ENCODE assay signal across 15 cellular contexts in genomic region chr21:31299291-31300147, GRCh38. TPM values are rescaled to one million over a fixed set of nuclear protein-coding genes. Genes with fewer than 3 reads are reported as not detected.
DNase-seq lines count a peak whose midpoint lies in the region; ATAC-seq and TF ChIP-seq lines count a peak whose summit lies in the region.
"Had no signal": no experiment of that assay in that cellular context is flagged by ENCODE, and none has a peak within 500 bp of the region (broad histone marks: within the 10 kb centered on the region; RNA-seq: fewer than 3 reads in every experiment).

No MANE protein-coding gene starts in this region.

- H3K9me3 ChIP-seq in AG04450 (ENCODE audit: control insufficient read depth, insufficient read depth, low read length), result peaks cover 4% of the 10 kb centered on the region; the same call in 1 of the 2 replicates
- H3K9me3 ChIP-seq: neutrophil, tibial nerve had no signal

- CTCF ChIA-PET in AG04450 (lab: Charles Lee), result no interaction called here

- POLR2A ChIA-PET in AG04450 (lab: Yijun Ruan, JAX), result no interaction called here

- H3K27me3 ChIP-seq in AG04450 (ENCODE audit: control insufficient read depth, insufficient read depth, low read length), result no peaks in the 10 kb centered on the region
- no peaks in the 10 kb centered on the region for H3K27me3 ChIP-seq in kidney epithelial cell (ENCODE audit: control insufficient read depth, insufficient read depth, low read length)
- H3K27me3 ChIP-seq: neutrophil, tibial nerve had no signal

- no peak overlapping the region for H3K4me3 ChIP-seq in AG04450 (ENCODE audit: low read depth, low read length)
- no peak overlapping the region for H3K4me3 ChIP-seq in kidney epithelial cell (ENCODE audit: low read depth, low read length)
- H3K4me3 ChIP-seq: tibial nerve had no signal

- peak overlapping the region; percentile 3 for H3K27ac ChIP-seq in AG04450 (ENCODE audit: low read depth, low read length)
- H3K27ac ChIP-seq: neutrophil, tibial nerve had no signal

- TF ChIP-seq CTCF in AG04450 (IDR thresholded peaks at IDR 0.05; ENCODE audit: low read depth, low read length) (no peak), kidney epithelial cell (IDR thresholded peaks at IDR 0.05; ENCODE audit: insufficient read depth, low read length, poor library complexity, severe bottlenecking) (no peak)

- no peak for DNase-seq in AG04450 (ENCODE audit: low read depth, low spot score)
- DNase-seq in NCI-H1105 treated with DMSO at 0.1 percent for 48 hours (lab: John Stamatoyannopoulos, UW), result peak; percentile 76
- DNase-seq in kidney epithelial cell (ENCODE audit: low read depth), result peak; percentile 21
- no peak for DNase-seq in NCI-H524 treated with DMSO at 0.1 percent for 48 hours (lab: John Stamatoyannopoulos, UW)
- DNase-seq in GOT3 (lab: John Stamatoyannopoulos, UW), result no peak
- DNase-seq: activated CD4-positive, alpha-beta T cell treated with anti-CD3 and anti-CD28 coated beads, Interleukin-2, amount 10 ng/mL, durations not matched to agents 24 days and 14 days; COR-L47; HFFc6; PC-3; SW 1271 had no signal

- H3K36me3 ChIP-seq in kidney epithelial cell (ENCODE audit: control insufficient read depth, insufficient read depth, low read length), result no peaks in the 10 kb centered on the region
- H3K36me3 ChIP-seq: neutrophil, tibial nerve had no signal

- ATAC-seq in GM19397 (IDR thresholded peaks at IDR 0.05; ENCODE audit: unreplicated experiment), result peak; percentile 66
- ATAC-seq in HG03442 (IDR thresholded peaks at IDR 0.05; ENCODE audit: unreplicated experiment), result no peak
- ATAC-seq in HG03045 (IDR thresholded peaks at IDR 0.05; ENCODE audit: unreplicated experiment), result no peak
- ATAC-seq: PC-3 had no signal

RNA-seq across cellular contexts. Expression of gene TIAM1, which starts 44.5 kb away (rescaled TPM):
- 2.0 and 2.1 TPM in 2 replicates for polyA plus RNA-seq in AG04450 (2011; rRNA removed)
- 7.4 and 10.6 TPM in 2 replicates for polyA minus RNA-seq in AG04450 (2011; rRNA and poly(A)+ RNA removed)
- 6.5 and 6.7 TPM in 2 replicates for total RNA-seq in kidney epithelial cell

Comparison
In these comparisons a context has a peak if more than half of its experiments do, and no peak if none do; other contexts are left out.
1. DNase-seq: peak in NCI-H1105 treated with DMSO at 0.1 percent for 48 hours (single experiment) and kidney epithelial cell (single experiment); none in AG04450 (single experiment), NCI-H524 treated with DMSO at 0.1 percent for 48 hours (single experiment) and GOT3 (single experiment).